Comparison of ENCODE assay signal across 8 cellular contexts in the genomic region with DNA sequence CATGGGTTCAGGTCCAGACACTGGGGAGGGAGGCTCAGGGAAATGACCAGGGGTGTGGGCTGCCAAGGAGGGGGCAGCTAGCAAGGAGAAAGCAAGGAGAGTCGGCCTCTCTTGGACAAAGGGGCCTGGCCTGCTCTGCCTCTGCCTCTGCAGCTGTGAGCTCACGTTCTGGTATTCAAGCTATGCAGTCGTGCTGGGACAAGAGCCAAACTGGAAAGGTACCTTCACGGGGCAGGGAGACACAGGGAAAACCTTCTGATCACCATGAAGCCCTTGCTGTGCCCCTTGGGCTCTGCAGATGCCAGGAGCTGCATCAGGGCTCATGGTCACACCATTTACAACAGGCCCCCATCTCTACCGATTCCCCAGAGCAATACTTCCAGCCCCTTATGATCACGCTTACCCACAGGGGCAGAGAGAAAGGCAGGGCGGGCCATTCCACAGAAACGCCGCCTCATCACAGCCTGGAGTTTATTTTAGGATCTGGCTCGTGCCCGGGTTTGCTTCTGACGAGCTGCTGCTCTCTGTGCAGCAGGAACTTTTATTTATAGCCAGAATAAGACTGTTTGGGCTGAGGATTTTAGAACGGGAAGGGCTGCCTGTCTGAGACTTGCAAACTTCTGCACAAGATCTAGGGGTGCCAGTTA.
DNase-seq lines count a peak whose midpoint lies in the region; ATAC-seq and TF ChIP-seq lines count a peak whose summit lies in the region.

No MANE protein-coding gene starts in this region.

- H3K27ac Mint-ChIP-seq in activated T-cell treated with anti-CD3 and anti-CD28 coated beads, Interleukin-2, amount 50 U/mL, for 24 hours = peak overlapping the region; percentile 8

- no peak for DNase-seq in activated T-cell treated with anti-CD3 and anti-CD28 coated beads, Interleukin-2, amount 50 U/mL, for 24 hours
- no peak for DNase-seq in activated T-cell treated with anti-CD3 and anti-CD28 coated beads, Interleukin-2, amount 50 U/mL, for 48 hours
- peak; percentile 66 to 84 for DNase-seq in dermis microvascular lymphatic vessel endothelial cell (ENCODE audit: low read depth in 2 of 2)
- DNase-seq in right lobe of liver = peak in 2 of 3 donors; percentile 43 to 66
- DNase-seq in upper lobe of left lung = peak in 1 of 2 donors; percentile 69
- DNase-seq in NCI-H1092 (lab: John Stamatoyannopoulos, UW) = no peak

- peak overlapping the region in 2 of 3 donors; percentile 3 to 26 for H3K27ac ChIP-seq in right lobe of liver
- peak overlapping the region; percentile 60 to 78 (median 71) for H3K27ac ChIP-seq in upper lobe of left lung

- TF ChIP-seq POLR2A in right lobe of liver (IDR thresholded peaks at IDR 0.05) (no peak), upper lobe of left lung (IDR thresholded peaks at IDR 0.05) (no peak)

- WGBS in right lobe of liver (ENCODE audit: insufficient coverage, low coverage, low lambda C conversion rate, missing lambda C conversion rate) = 30% methylated on average over 9 of the region's 13 CpGs
- WGBS in upper lobe of left lung, 2 donors = 58 to 62% methylated on average over 7 to 13 of the region's 13 CpGs

- H3K4me1 ChIP-seq in right lobe of liver (peaks cover 0 to 12% (median 6%) of the 10 kb centered on the region in 4 donors), upper lobe of left lung (peaks cover 21 to 27% (median 24%) of the 10 kb centered on the region in 4 donors)

- intact Hi-C loops in right lobe of liver (cut with DNase I) = no loop called here

- H3K4me3 ChIP-seq in right lobe of liver (no peak overlapping the region), upper lobe of left lung (no peak overlapping the region)

- TF ChIP-seq CTCF in right lobe of liver (IDR thresholded peaks at IDR 0.05) (no peak), upper lobe of left lung (IDR thresholded peaks at IDR 0.05) (no peak)

- no peaks in the 10 kb centered on the region for H3K4me1 Mint-ChIP-seq in activated T-cell treated with anti-CD3 and anti-CD28 coated beads, Interleukin-2, amount 50 U/mL, for 24 hours (ENCODE audit: low read depth)

- H3K27me3 ChIP-seq in right lobe of liver (no peaks in the 10 kb centered on the region), upper lobe of left lung (no peaks in the 10 kb centered on the region)

- no peaks in the 10 kb centered on the region for H3K9me3 Mint-ChIP-seq in activated T-cell treated with anti-CD3 and anti-CD28 coated beads, Interleukin-2, amount 50 U/mL, for 24 hours

- no peak overlapping the region for H3K4me3 Mint-ChIP-seq in activated T-cell treated with anti-CD3 and anti-CD28 coated beads, Interleukin-2, amount 50 U/mL, for 24 hours

- no peak for TF ChIP-seq EP300 in upper lobe of left lung (IDR thresholded peaks at IDR 0.05)

- no peaks in the 10 kb centered on the region for H3K9me3 ChIP-seq in right lobe of liver
- no peaks in the 10 kb centered on the region for H3K9me3 ChIP-seq in upper lobe of left lung

- peaks cover 95% of the 10 kb centered on the region for H3K36me3 Mint-ChIP-seq in activated T-cell treated with anti-CD3 and anti-CD28 coated beads, Interleukin-2, amount 50 U/mL, for 24 hours (ENCODE audit: low read depth)

- no peaks in the 10 kb centered on the region for H3K27me3 Mint-ChIP-seq in activated T-cell treated with anti-CD3 and anti-CD28 coated beads, Interleukin-2, amount 50 U/mL, for 24 hours

- ATAC-seq in right lobe of liver (peak; percentile 38 to 62 (median 49)), upper lobe of left lung (ENCODE audit: low FRiP score in 2 of 2) (peak; percentile 47 to 82), GM21576 (IDR thresholded peaks at IDR 0.05; ENCODE audit: unreplicated experiment) (no peak), HG02970 (IDR thresholded peaks at IDR 0.05; ENCODE audit: low FRiP score, unreplicated experiment) (no peak)

- peaks cover 0 to 3% (median 0%) of the 10 kb centered on the region in 4 donors for H3K36me3 ChIP-seq in right lobe of liver
- H3K36me3 ChIP-seq in upper lobe of left lung = peaks cover 11 to 73% (median 40%) of the 10 kb centered on the region in 4 donors

Comparison
In these comparisons a context has a peak if more than half of its experiments do, and no peak if none do; other contexts are left out.
1. DNase-seq: peak in dermis microvascular lymphatic vessel endothelial cell (2 of 2) and right lobe of liver (2 of 3); none in activated T-cell treated with anti-CD3 and anti-CD28 coated beads, Interleukin-2, amount 50 U/mL, for 24 hours (single experiment), activated T-cell treated with anti-CD3 and anti-CD28 coated beads, Interleukin-2, amount 50 U/mL, for 48 hours (0 of 2) and NCI-H1092 (single experiment).
2. ATAC-seq: peak in right lobe of liver (4 of 4) and upper lobe of left lung (2 of 2); none in GM21576 (single experiment) and HG02970 (single experiment).